12 cellular contexts compared by ENCODE assay signal in the genomic region with DNA sequence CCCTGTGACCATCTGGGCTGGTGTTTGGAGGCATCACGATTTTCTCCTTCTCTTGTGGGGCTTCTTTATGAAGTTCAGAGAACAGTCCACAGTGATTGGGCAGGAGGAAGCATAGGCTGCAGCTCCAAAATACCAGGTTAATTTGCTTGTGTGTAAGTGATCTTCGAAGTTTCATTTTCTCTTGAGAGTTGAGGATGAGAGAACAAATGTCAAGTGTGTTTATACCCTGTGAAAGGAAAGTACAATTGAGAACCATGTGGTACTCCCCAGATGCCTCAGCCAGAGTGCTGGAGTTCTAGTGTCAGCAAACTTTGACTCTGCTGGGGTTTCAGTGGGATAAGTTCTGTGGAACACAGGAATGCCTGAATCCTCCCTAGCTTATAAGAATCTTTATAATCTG.
DNase-seq lines count a peak whose midpoint lies in the region; ATAC-seq, FAIRE-seq and TF ChIP-seq lines count a peak whose summit lies in the region.
"Had no signal": no experiment of that assay in that cellular context is flagged by ENCODE, and none has a peak within 500 bp of the region (broad histone marks: within the 10 kb centered on the region; RNA-seq: fewer than 3 reads in every experiment).

No MANE protein-coding gene starts in this region.

- 85% methylated on average over 2 of the region's 2 CpGs for WGBS in smooth muscle cell (ENCODE audit: low lambda C conversion rate)

- peak; percentile 88 for ATAC-seq in GM19455 (IDR thresholded peaks at IDR 0.05; ENCODE audit: unreplicated experiment)
- ATAC-seq in HG02973 (IDR thresholded peaks at IDR 0.05; ENCODE audit: unreplicated experiment), result peak; percentile 70

- no peaks in the 10 kb centered on the region for H3K9me3 ChIP-seq in OCI-LY3 (ENCODE audit: insufficient read depth, low read length)
- H3K9me3 ChIP-seq in smooth muscle cell (replicated peaks; ENCODE audit: low read depth), result no peaks in the 10 kb centered on the region

- H4K20me1 ChIP-seq in OCI-LY3 (ENCODE audit: insufficient read depth, low read length), result no peaks in the 10 kb centered on the region
- no peaks in the 10 kb centered on the region for H4K20me1 ChIP-seq in smooth muscle cell (ENCODE audit: low read depth)

- H3K9ac ChIP-seq in OCI-LY3 (ENCODE audit: low read length) (no peak overlapping the region), smooth muscle cell (ENCODE audit: low read depth) (no peak overlapping the region)

- H3K4me2 ChIP-seq in OCI-LY3 (ENCODE audit: low read length) (peak overlapping the region; percentile 29), smooth muscle cell (no peak overlapping the region)

- peak overlapping the region; percentile 54 for H2AFZ ChIP-seq in OCI-LY3 (ENCODE audit: low read depth, low read length)
- no peak overlapping the region for H2AFZ ChIP-seq in smooth muscle cell (ENCODE audit: low read depth)

- TF ChIP-seq CTCF in OCI-LY3 (IDR thresholded peaks at IDR 0.05; ENCODE audit: low read depth, low read length), result no peak
- no peak for TF ChIP-seq CTCF in osteocyte (IDR thresholded peaks at IDR 0.05)
- no peak for TF ChIP-seq CTCF in smooth muscle cell (IDR thresholded peaks at IDR 0.05; ENCODE audit: borderline replicate concordance, insufficient read depth, poor library complexity, severe bottlenecking)

- H3K9me3 Mint-ChIP-seq in osteocyte (ENCODE audit: unreplicated experiment), result no peaks in the 10 kb centered on the region

- no peak for DNase-seq in GM18507 (ENCODE audit: extremely low spot score, insufficient read length, low read depth)
- DNase-seq in osteocyte (ENCODE audit: extremely low spot score, unreplicated experiment), result no peak
- DNase-seq in stimulated activated CD4-positive, alpha-beta T cell treated with anti-CD3 and anti-CD28 coated beads, Interleukin-12 subunit alpha, Interleukin-12 subunit beta, amount 100 ng/mL, for 4 hours, result no peak
- DNase-seq in smooth muscle cell (lab: John Stamatoyannopoulos, UW; ENCODE audit: unreplicated experiment), result no peak
- no peak for DNase-seq in cortex of kidney (lab: John Stamatoyannopoulos, UW)
- DNase-seq: occipital lobe had no signal

- H3K27me3 Mint-ChIP-seq in osteocyte (ENCODE audit: unreplicated experiment), result peaks cover 15% of the 10 kb centered on the region

- H3K36me3 Mint-ChIP-seq in osteocyte (ENCODE audit: unreplicated experiment), result no peaks in the 10 kb centered on the region

- H3K27ac ChIP-seq in OCI-LY3 (ENCODE audit: low read length) (no peak overlapping the region), smooth muscle cell (ENCODE audit: low read depth) (no peak overlapping the region)

- H3K79me2 ChIP-seq in OCI-LY3 (ENCODE audit: low read length), result no peaks in the 10 kb centered on the region
- H3K79me2 ChIP-seq in smooth muscle cell (ENCODE audit: low read depth), result no peaks in the 10 kb centered on the region

- H3K36me3 ChIP-seq in OCI-LY3 (replicated peaks; ENCODE audit: low read depth, low read length) (no peaks in the 10 kb centered on the region), smooth muscle cell (ENCODE audit: low read depth) (no peaks in the 10 kb centered on the region)

- H3K27me3 ChIP-seq in OCI-LY3 (ENCODE audit: low read depth, low read length), result no peaks in the 10 kb centered on the region
- H3K27me3 ChIP-seq in smooth muscle cell (ENCODE audit: low read depth), result no peaks in the 10 kb centered on the region

- no peaks in the 10 kb centered on the region for H3K4me1 Mint-ChIP-seq in osteocyte (ENCODE audit: unreplicated experiment)

- H3K4me1 ChIP-seq in OCI-LY3 (ENCODE audit: low read length) (peaks cover 16% of the 10 kb centered on the region), smooth muscle cell (ENCODE audit: low read depth) (peaks cover 9% of the 10 kb centered on the region)

- no peak overlapping the region for H3K27ac Mint-ChIP-seq in osteocyte (ENCODE audit: unreplicated experiment)

- FAIRE-seq in GM18507 (lab: Jason Lieb, UNC), result peak; percentile 89
- FAIRE-seq: endometrium, TTC549, urothelium cell line had no signal

- H3K4me3 ChIP-seq in OCI-LY3 (ENCODE audit: low read length), result no peak overlapping the region
- H3K4me3 ChIP-seq in smooth muscle cell, result no peak overlapping the region

- no peak overlapping the region for H3K4me3 Mint-ChIP-seq in osteocyte (ENCODE audit: unreplicated experiment)

- no peaks in the 10 kb centered on the region for H3F3A ChIP-seq in smooth muscle cell (ENCODE audit: low read depth)
